ENCODE assay signal across 29 cellular contexts in the genomic region with DNA sequence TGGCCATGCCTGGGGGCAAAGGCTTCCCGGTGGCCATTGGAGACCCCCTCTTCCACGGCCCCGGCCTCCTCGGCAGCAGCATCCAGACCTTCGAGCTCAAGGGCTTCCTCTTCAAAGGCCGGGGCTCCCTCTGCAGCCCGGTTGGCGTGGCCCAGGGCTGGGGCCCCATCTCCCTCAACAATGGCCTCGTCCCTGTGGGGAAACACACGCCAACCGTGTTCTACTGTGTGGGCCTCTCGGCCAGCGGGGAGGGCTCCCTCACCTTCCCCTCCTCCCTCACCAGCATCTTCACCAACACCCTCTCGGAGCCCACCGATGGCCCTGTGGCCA. TPM values are rescaled to one million over a fixed set of nuclear protein-coding genes. Genes with fewer than 3 reads are reported as not detected.
DNase-seq lines count a peak whose midpoint lies in the region; ATAC-seq and TF ChIP-seq lines count a peak whose summit lies in the region.
"Had no signal": no experiment of that assay in that cellular context is flagged by ENCODE, and none has a peak within 500 bp of the region (broad histone marks: within the 10 kb centered on the region; RNA-seq: fewer than 3 reads in every experiment).

No MANE protein-coding gene starts in this region.

- ATAC-seq in left ventricle myocardium superior (no peak), heart left ventricle (no peak), HG03045 (IDR thresholded peaks at IDR 0.05; ENCODE audit: unreplicated experiment) (no peak)

- H3K4me1 ChIP-seq in heart left ventricle (no peaks in the 10 kb centered on the region), BE2C (peaks cover 6% of the 10 kb centered on the region; the same call in 1 of the 2 replicates)

- peak overlapping the region in 2 of 6 donors; percentile 53 to 59 for H3K27ac Mint-ChIP-seq in immature natural killer cell
- H3K27ac Mint-ChIP-seq: CD14-positive monocyte had no signal

- peaks cover 0 to 8% (median 0%) of the 10 kb centered on the region in 12 donors for H3K9me3 ChIP-seq in heart left ventricle
- H3K9me3 ChIP-seq in KOPT-K1 (ENCODE audit: insufficient read depth, low read length, poor library complexity, severe bottlenecking) = no peaks in the 10 kb centered on the region
- H3K9me3 ChIP-seq in BE2C = no peaks in the 10 kb centered on the region
- H3K9me3 ChIP-seq: MG63, Peyer's patch, SK-N-SH had no signal

- TF ChIP-seq POLR2A in heart left ventricle (IDR thresholded peaks at IDR 0.05) = no peak

- TF ChIP-seq CTCF in heart left ventricle (IDR thresholded peaks at IDR 0.05) (no peak), BE2C (IDR thresholded peaks at IDR 0.05; ENCODE audit: low read depth, low read length) (no peak)

- no peak overlapping the region for H3K27ac ChIP-seq in heart left ventricle
- peak overlapping the region; percentile 95 for H3K27ac ChIP-seq in KOPT-K1 (ENCODE audit: low read depth, low read length, poor library complexity, severe bottlenecking)
- H3K27ac ChIP-seq: GM23248 had no signal

- DNase-seq in left ventricle myocardium superior = peak; percentile 8
- DNase-seq in heart left ventricle = no peak
- no peak for DNase-seq in immature natural killer cell
- no peak for DNase-seq in NCI-H2171 treated with DMSO at 0.1 percent for 48 hours (lab: John Stamatoyannopoulos, UW)
- no peak for DNase-seq in BE2C
- DNase-seq: AML-193, Calu3, DMS79 treated with DMSO at 0.1 percent for 48 hours, GF-D8, GM23248, KBM-7, MG63, NCI-H1048, NCI-H1417 treated with DMSO at 0.1 percent for 48 hours, NCI-H1694 treated with DMSO at 0.1 percent for 48 hours, NCI-H2081, NCI-H226, NCI-H510A, NCI-H69, OCI-M1, Peyer's patch, SW 1271 had no signal

- peak overlapping the region in 4 of 5 donors; percentile 27 to 48 (median 36) for H3K4me3 Mint-ChIP-seq in immature natural killer cell
- H3K4me3 Mint-ChIP-seq: CD14-positive monocyte had no signal

- H3K4me1 Mint-ChIP-seq in immature natural killer cell = peaks cover 45 to 50% of the 10 kb centered on the region in 2 donors
- H3K4me1 Mint-ChIP-seq: CD14-positive monocyte had no signal

- H3K27me3 Mint-ChIP-seq in immature natural killer cell (ENCODE audit: low read depth in 3 of 3) = peaks cover 16 to 25% (median 19%) of the 10 kb centered on the region in 3 donors

- 77 to 87% (median 85%) methylated on average over 10 to 15 of the region's 15 CpGs for WGBS in heart left ventricle, 4 donors

- intact Hi-C loops in left ventricle myocardium superior (cut with micrococcal nuclease) (no loop called here), heart left ventricle (cut with DNase I) (loop anchor here in 2 of 10 donors (10.0 kb wide), 2 partner anchors 137 to 167 kb away; a partner anchor contains a TSS)

- H3K36me3 Mint-ChIP-seq in immature natural killer cell = no peaks in the 10 kb centered on the region
- H3K36me3 Mint-ChIP-seq: CD14-positive monocyte had no signal

- H3K36me3 ChIP-seq in heart left ventricle (no peaks in the 10 kb centered on the region), KOPT-K1 (ENCODE audit: insufficient read depth, low read length) (no peaks in the 10 kb centered on the region), BE2C (no peaks in the 10 kb centered on the region)
- H3K36me3 ChIP-seq: MG63, Peyer's patch had no signal

- H3K27me3 ChIP-seq in heart left ventricle = peaks cover 0 to 17% (median 4%) of the 10 kb centered on the region in 9 donors
- H3K27me3 ChIP-seq in BE2C = no peaks in the 10 kb centered on the region
- H3K27me3 ChIP-seq: MG63, Peyer's patch had no signal

- H3K4me3 ChIP-seq in heart left ventricle (no peak overlapping the region), BE2C (ENCODE audit: low read depth, low read length) (no peak overlapping the region)
- H3K4me3 ChIP-seq: GM23248, MG63, Peyer's patch had no signal

- no peaks in the 10 kb centered on the region for H3K9me3 Mint-ChIP-seq in immature natural killer cell

RNA-seq across cellular contexts. Expression of a gene that starts 2.7 kb away (rescaled TPM):
- not detected for total RNA-seq in left ventricle myocardium superior
- total RNA-seq in heart left ventricle = not detected
- not detected for polyA plus RNA-seq in heart left ventricle
- polyA plus RNA-seq in immature natural killer cell = not detected
- 0.31 TPM for polyA plus RNA-seq in BE2C (2012; ENCODE audit: insufficient read depth, insufficient read length, low read depth)
- total RNA-seq: Calu3, GM23248, H7, HT1080 had no signal
- polyA plus RNA-seq: AG04450, CD14-positive monocyte, GM23248, SK-N-SH had no signal

RNA-seq across cellular contexts. Expression of a gene that starts 13.6 kb away (rescaled TPM):
- total RNA-seq in left ventricle myocardium superior (1.4 TPM), heart left ventricle (1 to 10 TPM in 5 of 9 donors, under 1 TPM in 4; 0.27 to 7.6 (median 1.3) TPM)
- polyA plus RNA-seq in heart left ventricle (1 to 10 TPM; 3.3 to 4.7 TPM), immature natural killer cell (1 to 10 TPM in 1 of 3 donors, not detected in 2; 3.3 TPM)
- polyA plus RNA-seq in BE2C (2012; ENCODE audit: insufficient read depth, insufficient read length, low read depth) = 1.8 TPM
- total RNA-seq: Calu3, GM23248, HT1080 had no signal
- polyA plus RNA-seq: AG04450, GM23248, SK-N-SH had no signal
